In genomic region chr5:128435861-128436260, GRCh38 we compare ENCODE assay signal across 20 cellular contexts.
DNase-seq lines count a peak whose midpoint lies in the region; ATAC-seq, FAIRE-seq and TF ChIP-seq lines count a peak whose summit lies in the region.
"Had no signal": no experiment of that assay in that cellular context is flagged by ENCODE, and none has a peak within 500 bp of the region (broad histone marks: within the 10 kb centered on the region; RNA-seq: fewer than 3 reads in every experiment).

No MANE protein-coding gene starts in this region.

- H3K79me2 ChIP-seq in astrocyte (ENCODE audit: insufficient read depth, low read length) (no peaks in the 10 kb centered on the region), hepatocyte (no peaks in the 10 kb centered on the region)

- WGBS in A549 (ENCODE audit: missing lambda C conversion rate): 83% methylated on average over 4 of the region's 4 CpGs
- WGBS in hepatocyte (ENCODE audit: low lambda C conversion rate, missing lambda C conversion rate): 82% methylated on average over 4 of the region's 4 CpGs
- 86 to 93% (median 86%) methylated on average over 4 of the region's 4 CpGs for WGBS in adrenal gland, 4 donors

- POLR2A ChIA-PET in A549 (lab: Yijun Ruan, JAX) (no interaction called here), Caco-2 (lab: Charles Lee) (no interaction called here)

- H3K27ac Mint-ChIP-seq in Caco-2 (ENCODE audit: unreplicated experiment): peak overlapping the region; percentile 68
- peak overlapping the region; percentile 98 for H3K27ac Mint-ChIP-seq in astrocyte (ENCODE audit: unreplicated experiment)
- H3K27ac Mint-ChIP-seq: CD14-positive monocyte; CD4-positive, alpha-beta memory T cell; H9; IgD-negative memory B cell had no signal

- TF ChIP-seq CTCF in A549 (IDR thresholded peaks at IDR 0.05) (no peak), Caco-2 (IDR thresholded peaks at IDR 0.05; ENCODE audit: insufficient read depth in 1 of 2, low read depth in 1 of 2, low read length in 1 of 2, severe bottlenecking in 1 of 2, unreplicated experiment in 1 of 2) (no peak), astrocyte (IDR thresholded peaks at IDR 0.05; ENCODE audit: insufficient read depth, low read depth, low read length) (no peak), hepatocyte (IDR thresholded peaks at IDR 0.05; ENCODE audit: poor library complexity) (no peak), adrenal gland (IDR thresholded peaks at IDR 0.05) (no peak)

- TF ChIP-seq RAD21 in A549 (conservative IDR thresholded peaks at IDR 0.05 in 1 of 2, IDR thresholded peaks at IDR 0.05 in 1 of 2): no peak

- ATAC-seq in A549: no peak
- no peak for ATAC-seq in HG03135 (IDR thresholded peaks at IDR 0.05; ENCODE audit: unreplicated experiment)

- no TSS peak for BruUV-seq in Caco-2 (replicated peaks; lab: Mats Ljungman, UMichigan)

- H3K4me1 Mint-ChIP-seq in Caco-2 (ENCODE audit: low read depth, unreplicated experiment): peaks cover 11% of the 10 kb centered on the region
- H3K4me1 Mint-ChIP-seq in astrocyte (ENCODE audit: low read depth, unreplicated experiment): peaks cover 12% of the 10 kb centered on the region
- H3K4me1 Mint-ChIP-seq: CD4-positive, alpha-beta memory T cell; IgD-negative memory B cell had no signal

- no peak for TF ChIP-seq EP300 in A549 (IDR thresholded peaks at IDR 0.05)

- no peaks in the 10 kb centered on the region for H4K20me1 ChIP-seq in astrocyte (ENCODE audit: insufficient read depth, low read length)
- H4K20me1 ChIP-seq in hepatocyte (ENCODE audit: insufficient read depth, poor library complexity, severe bottlenecking): no peaks in the 10 kb centered on the region
- H4K20me1 ChIP-seq: BLaER1 had no signal

- intact Hi-C loops in Caco-2 (cut with micrococcal nuclease; ENCODE audit: unreplicated experiment): no loop called here
- intact Hi-C loops in adrenal gland (cut with DNase I): no loop called here

- H3K27me3 Mint-ChIP-seq in Caco-2 (ENCODE audit: insufficient read depth, unreplicated experiment): no peaks in the 10 kb centered on the region
- H3K27me3 Mint-ChIP-seq in astrocyte (ENCODE audit: low read depth, unreplicated experiment): no peaks in the 10 kb centered on the region
- H3K27me3 Mint-ChIP-seq: IgD-negative memory B cell had no signal

- TF ChIP-seq POLR2A in A549 (IDR thresholded peaks at IDR 0.05; ENCODE audit: low read length) (no peak), adrenal gland (IDR thresholded peaks at IDR 0.05) (no peak)

- H2AFZ ChIP-seq in astrocyte (ENCODE audit: low read depth, low read length) (no peak overlapping the region), hepatocyte (no peak overlapping the region)

- H3K9me3 ChIP-seq in A549: no peaks in the 10 kb centered on the region
- no peaks in the 10 kb centered on the region for H3K9me3 ChIP-seq in Caco-2
- H3K9me3 ChIP-seq in astrocyte (ENCODE audit: insufficient read depth, low read depth, low read length): no peaks in the 10 kb centered on the region
- H3K9me3 ChIP-seq in hepatocyte (ENCODE audit: low read depth): no peaks in the 10 kb centered on the region
- no peaks in the 10 kb centered on the region for H3K9me3 ChIP-seq in adrenal gland (replicated peaks in 1 of 3)
- H3K9me3 ChIP-seq: BLaER1 had no signal

- H3K9me2 ChIP-seq in hepatocyte (replicated peaks; ENCODE audit: insufficient read depth): no peaks in the 10 kb centered on the region

- H3K4me3 Mint-ChIP-seq in Caco-2 (ENCODE audit: unreplicated experiment) (no peak overlapping the region), astrocyte (ENCODE audit: unreplicated experiment) (no peak overlapping the region)
- H3K4me3 Mint-ChIP-seq: CD14-positive monocyte; CD4-positive, alpha-beta memory T cell; H9; IgD-negative memory B cell had no signal

- no peak overlapping the region for H3K4me2 ChIP-seq in A549
- H3K4me2 ChIP-seq in astrocyte (ENCODE audit: low read length): no peak overlapping the region
- H3K4me2 ChIP-seq in hepatocyte: no peak overlapping the region
- H3K4me2 ChIP-seq: BLaER1 had no signal

- peak overlapping the region; percentile 28 to 58; a peak in 3 of 6 replicates for H3K27ac ChIP-seq in A549
- H3K27ac ChIP-seq in astrocyte (ENCODE audit: low read depth, low read length): no peak overlapping the region
- peak overlapping the region; percentile 46 for H3K27ac ChIP-seq in hepatocyte
- H3K27ac ChIP-seq in adrenal gland: no peak overlapping the region
- H3K27ac ChIP-seq: BLaER1 had no signal

- CTCF ChIA-PET in A549 (lab: Yijun Ruan, JAX): no interaction called here
- CTCF ChIA-PET in Caco-2 (lab: Charles Lee): no interaction called here

- FAIRE-seq in A549 (lab: Jason Lieb, UNC) (no peak), astrocyte (lab: Jason Lieb, UNC) (no peak)
- FAIRE-seq: A204.1, H1, HTR-8/SVneo had no signal

- H3K9ac ChIP-seq in astrocyte (ENCODE audit: low read length): no peak overlapping the region
- H3K9ac ChIP-seq: BLaER1 had no signal

- H3K27me3 ChIP-seq in Caco-2 (replicated peaks; ENCODE audit: control insufficient read depth, insufficient read depth, low read length) (no peaks in the 10 kb centered on the region), astrocyte (ENCODE audit: insufficient read depth, low read length) (no peaks in the 10 kb centered on the region), hepatocyte (no peaks in the 10 kb centered on the region), adrenal gland (no peaks in the 10 kb centered on the region)
- H3K27me3 ChIP-seq: BLaER1 had no signal

- H3K4me1 ChIP-seq in A549 (peaks cover 18% of the 10 kb centered on the region), Caco-2 (peaks cover 10% of the 10 kb centered on the region; the same call in 1 of the 2 replicates), astrocyte (ENCODE audit: insufficient read depth, low read length) (peaks cover 8% of the 10 kb centered on the region), hepatocyte (ENCODE audit: insufficient read depth) (no peaks in the 10 kb centered on the region), adrenal gland (replicated peaks in 1 of 2) (no peaks in the 10 kb centered on the region)
- H3K4me1 ChIP-seq: BLaER1 had no signal

- H3K36me3 ChIP-seq in Caco-2 (ENCODE audit: control insufficient read depth, insufficient read depth, low read length) (no peaks in the 10 kb centered on the region), astrocyte (ENCODE audit: insufficient read depth, low read length) (no peaks in the 10 kb centered on the region), hepatocyte (replicated peaks; ENCODE audit: insufficient read depth, low read depth) (no peaks in the 10 kb centered on the region), adrenal gland (replicated peaks in 1 of 2) (no peaks in the 10 kb centered on the region)
- H3K36me3 ChIP-seq: BLaER1 had no signal

- H3K36me3 Mint-ChIP-seq in Caco-2 (ENCODE audit: insufficient read depth, unreplicated experiment) (no peaks in the 10 kb centered on the region), astrocyte (ENCODE audit: low read depth, unreplicated experiment) (peaks cover 1% of the 10 kb centered on the region)
- H3K36me3 Mint-ChIP-seq: CD4-positive, alpha-beta memory T cell; IgD-negative memory B cell had no signal

- H3K4me3 ChIP-seq in A549 (no peak overlapping the region), Caco-2 (ENCODE audit: low read depth, low read length) (no peak overlapping the region), astrocyte (ENCODE audit: insufficient read depth, low read depth, low read length) (no peak overlapping the region), hepatocyte (no peak overlapping the region), adrenal gland (no peak overlapping the region)
- H3K4me3 ChIP-seq: BLaER1 had no signal

- H3K9me3 Mint-ChIP-seq in Caco-2 (ENCODE audit: unreplicated experiment): no peaks in the 10 kb centered on the region
- H3K9me3 Mint-ChIP-seq in astrocyte (ENCODE audit: unreplicated experiment): no peaks in the 10 kb centered on the region
- H3K9me3 Mint-ChIP-seq: CD4-positive, alpha-beta memory T cell; H9; IgD-negative memory B cell had no signal

- no peak for DNase-seq in A549 (ENCODE audit: low read depth in 1 of 2, low spot score in 1 of 2)
- no peak for DNase-seq in Caco-2
- DNase-seq in astrocyte (ENCODE audit: low read depth): no peak
- DNase-seq in hepatocyte (ENCODE audit: low spot score): no peak
- DNase-seq in NCI-H524 (lab: John Stamatoyannopoulos, UW): no peak
- no peak for DNase-seq in adrenal gland
- DNase-seq: AML-193; Calu3; CD4-positive, alpha-beta memory T cell; DMS79 treated with DMSO at 0.1 percent for 48 hours; GF-D8; H9; KG1 had no signal

TF ChIP-seq in A549, 52 proteins besides CTCF, POLR2A, EP300 and RAD21:
- TF ChIP-seq EHF (CRISPR knock-in tag; IDR thresholded peaks at IDR 0.05): no peak
- TF ChIP-seq HOXB5 (CRISPR knock-in tag; IDR thresholded peaks at IDR 0.05): no peak
- TF ChIP-seq CHD2 (IDR thresholded peaks at IDR 0.05; ENCODE audit: low read length, partially characterized antibody): no peak
- TF ChIP-seq MAX (IDR thresholded peaks at IDR 0.05): no peak
- no peak for TF ChIP-seq RARB (CRISPR knock-in tag; IDR thresholded peaks at IDR 0.05)

Comparison
In these comparisons a context has a peak if more than half of its experiments do, and no peak if none do; other contexts are left out.
1. H3K27ac ChIP-seq: peak in A549 (2 of 2) and hepatocyte (single experiment); none in astrocyte (single experiment) and adrenal gland (0 of 5).